In the genomic region with DNA sequence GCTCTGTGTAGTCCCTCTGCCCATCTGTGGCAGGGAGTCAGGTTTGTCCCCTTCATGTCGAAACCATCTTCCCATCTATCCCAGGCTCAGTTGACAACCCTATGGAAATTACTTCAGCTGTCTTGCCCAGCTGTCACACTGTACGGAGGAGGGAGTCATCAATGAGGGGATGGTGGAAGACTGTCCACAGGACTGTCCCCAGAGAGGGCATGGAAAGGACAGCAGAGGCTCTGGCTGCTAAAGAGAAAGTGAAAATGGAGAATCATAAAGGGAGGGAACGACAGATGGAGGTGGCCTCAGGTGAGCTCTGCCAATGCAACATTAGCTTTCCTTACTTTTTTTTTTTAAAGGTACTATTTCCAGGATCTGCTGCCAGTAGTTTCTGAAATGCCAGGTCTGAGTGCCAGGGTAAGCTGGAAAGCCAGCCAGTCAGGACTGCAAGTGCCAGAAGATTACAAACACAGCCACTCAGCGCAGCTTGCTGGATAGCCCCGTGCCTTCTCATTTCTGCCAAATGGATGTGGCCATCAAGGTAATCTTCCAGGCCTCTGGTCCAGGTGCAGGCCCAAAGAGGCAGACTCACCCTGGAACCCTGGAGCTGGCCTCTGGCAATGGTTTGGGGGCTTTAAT, we compare ENCODE assay signal across 19 cellular contexts.
DNase-seq lines count a peak whose midpoint lies in the region; ATAC-seq and TF ChIP-seq lines count a peak whose summit lies in the region.
"Had no signal": no experiment of that assay in that cellular context is flagged by ENCODE, and none has a peak within 500 bp of the region (broad histone marks: within the 10 kb centered on the region; RNA-seq: fewer than 3 reads in every experiment).

No MANE protein-coding gene starts in this region.

- DNase-seq in Right ventricle myocardium inferior (ENCODE audit: missing footprints), result no peak
- DNase-seq in right atrium auricular region (ENCODE audit: low spot score), result no peak
- peak; percentile 76 for DNase-seq in cerebellum (ENCODE audit: low spot score)
- DNase-seq in myocyte (ENCODE audit: low read depth), result peak; percentile 61
- no peak for DNase-seq in type B pancreatic cell (ENCODE audit: extremely low spot score, unreplicated experiment)
- no peak for DNase-seq in stimulated activated CD4-positive, alpha-beta T cell treated with anti-CD3 and anti-CD28 coated beads, Interleukin-2, amount 100 ng/mL, for 48 hours
- DNase-seq in activated effector memory CD4-positive, alpha-beta T cell treated with anti-CD3 and anti-CD28 coated beads, Interleukin-2, amount 50 U/mL, for 16 hours, result no peak
- DNase-seq in stimulated activated CD8-positive, alpha-beta memory T cell treated with anti-CD3 and anti-CD28 coated beads, Interleukin-4, amount 100 ng/mL, for 48 hours, result no peak
- DNase-seq: activated CD4-positive, alpha-beta T cell treated with anti-CD3 and anti-CD28 coated beads for 48 hours; activated CD8-positive, alpha-beta memory T cell treated with anti-CD3 and anti-CD28 coated beads, Interleukin-2, amount 50 U/mL, for 48 hours; activated gamma-delta T cell treated with Interleukin-2 at 50 U/mL for 16 hours; amniotic stem cell; DMS153; Kasumi-1; NCI-H1417; stimulated activated naive CD4-positive, alpha-beta T cell treated with Interleukin-2 at 50 U/mL for 16 hours had no signal

- peaks cover 8% of the 10 kb centered on the region for H3K4me1 Mint-ChIP-seq in type B pancreatic cell (ENCODE audit: unreplicated experiment)

- peak overlapping the region; percentile 29 for H3K27ac Mint-ChIP-seq in type B pancreatic cell

- peaks cover 8% of the 10 kb centered on the region for H3K9me3 Mint-ChIP-seq in type B pancreatic cell

- intact Hi-C loops in Right ventricle myocardium inferior (cut with DNase I), result no loop called here

- no peak overlapping the region for H3K4me3 Mint-ChIP-seq in type B pancreatic cell

- no peaks in the 10 kb centered on the region for H3K27me3 Mint-ChIP-seq in type B pancreatic cell

- no peak overlapping the region for H3K27ac ChIP-seq in right atrium auricular region
- H3K27ac ChIP-seq: A549, parathyroid adenoma had no signal

- H3K27me3 ChIP-seq in right atrium auricular region, result no peaks in the 10 kb centered on the region

- no peak overlapping the region for H3K4me3 ChIP-seq in right atrium auricular region
- H3K4me3 ChIP-seq: A549, HAP-1 had no signal

- ATAC-seq in Right ventricle myocardium inferior, result peak; percentile 81
- ATAC-seq: A549 had no signal

- no peaks in the 10 kb centered on the region for H3K4me1 ChIP-seq in right atrium auricular region
- H3K4me1 ChIP-seq: A549, HAP-1, parathyroid adenoma had no signal

- no peak for TF ChIP-seq CTCF in right atrium auricular region (IDR thresholded peaks at IDR 0.05)
- TF ChIP-seq CTCF in type B pancreatic cell (conservative IDR thresholded peaks at IDR 0.05), result no peak

- no peaks in the 10 kb centered on the region for H3K9me3 ChIP-seq in right atrium auricular region
- H3K9me3 ChIP-seq: A549, HAP-1 had no signal

- no peaks in the 10 kb centered on the region for H3K36me3 ChIP-seq in right atrium auricular region
- H3K36me3 ChIP-seq: HAP-1 had no signal

- no peaks in the 10 kb centered on the region for H3K36me3 Mint-ChIP-seq in type B pancreatic cell

Comparison
In these comparisons a context has a peak if more than half of its experiments do, and no peak if none do; other contexts are left out.
1. DNase-seq: peak in cerebellum (single experiment) and myocyte (single experiment); none in Right ventricle myocardium inferior (single experiment), right atrium auricular region (single experiment), type B pancreatic cell (single experiment), stimulated activated CD4-positive, alpha-beta T cell treated with anti-CD3 and anti-CD28 coated beads, Interleukin-2, amount 100 ng/mL, for 48 hours (0 of 2), activated effector memory CD4-positive, alpha-beta T cell treated with anti-CD3 and anti-CD28 coated beads, Interleukin-2, amount 50 U/mL, for 16 hours (single experiment) and stimulated activated CD8-positive, alpha-beta memory T cell treated with anti-CD3 and anti-CD28 coated beads, Interleukin-4, amount 100 ng/mL, for 48 hours (single experiment).